ENCODE assay signal across 24 cellular contexts in genomic region chr3:142088522-142088921, GRCh38.
A peak's percentile ranks its signal among the peaks of the same experiment; 100 is the strongest.
DNase-seq lines count a peak whose midpoint lies in the region; FAIRE-seq and TF ChIP-seq lines count a peak whose summit lies in the region.
"Had no signal": no experiment of that assay in that cellular context is flagged by ENCODE, and none has a peak within 500 bp of the region (broad histone marks: within the 10 kb centered on the region; RNA-seq: fewer than 3 reads in every experiment).

No MANE protein-coding gene starts in this region.

- dilution Hi-C loops in keratinocyte (cut with MboI; ENCODE audit: extremely low pct_ligation_motif_present, low sequenced_read_pairs): no loop called here

- H3K27me3 Mint-ChIP-seq in HFFc6 (ENCODE audit: insufficient read depth): no peaks in the 10 kb centered on the region
- H3K27me3 Mint-ChIP-seq: activated T-cell treated with anti-CD3 and anti-CD28 coated beads, Interleukin-2, amount 50 U/mL, for 24 hours; CD4-positive, CD25-positive, alpha-beta regulatory T cell; natural killer cell treated with Interleukin-12 subunit alpha and Interleukin-12 subunit beta and Interleukin-15 and Interleukin-18, amount 100 ng/mL, for 72 hours; stimulated activated memory B cell treated with anti-CD40 and anti-IgM and Interleukin-4, amounts not matched to agents 10 μg/mL and 1 μg/mL and 100 μg/mL, for 72 hours had no signal

- H3K9me3 ChIP-seq in adipocyte (ENCODE audit: control insufficient read depth, low read length) (peaks cover 2% of the 10 kb centered on the region), keratinocyte (ENCODE audit: control insufficient read depth, low read depth, low read length) (no peaks in the 10 kb centered on the region)
- H3K9me3 ChIP-seq: prostate gland had no signal

- H3K27me3 ChIP-seq in ACC112 (ENCODE audit: insufficient read depth, low read length): no peaks in the 10 kb centered on the region
- no peaks in the 10 kb centered on the region for H3K27me3 ChIP-seq in adipocyte (replicated peaks; ENCODE audit: control insufficient read depth, insufficient read depth, low read length)
- H3K27me3 ChIP-seq in keratinocyte (ENCODE audit: control insufficient read depth, extremely low read depth, insufficient read depth, low read length): no peaks in the 10 kb centered on the region
- H3K27me3 ChIP-seq: brain microvascular endothelial cell, transverse colon had no signal

- H3K79me2 ChIP-seq in ACC112 (ENCODE audit: control insufficient read depth, insufficient read depth, low read length, unreplicated experiment) (no peaks in the 10 kb centered on the region), keratinocyte (ENCODE audit: control insufficient read depth, insufficient read depth, low read length) (no peaks in the 10 kb centered on the region)

- H3K27ac Mint-ChIP-seq in HFFc6: peak overlapping the region; percentile 86
- H3K27ac Mint-ChIP-seq: activated T-cell treated with anti-CD3 and anti-CD28 coated beads, Interleukin-2, amount 50 U/mL, for 24 hours; CD4-positive, CD25-positive, alpha-beta regulatory T cell; stimulated activated memory B cell treated with anti-CD40 and anti-IgM and Interleukin-4, amounts not matched to agents 10 μg/mL and 1 μg/mL and 100 μg/mL, for 72 hours had no signal

- H3K4me1 ChIP-seq in ACC112 (ENCODE audit: control insufficient read depth, insufficient read depth, low read length, unreplicated experiment) (peaks cover 18% of the 10 kb centered on the region), adipocyte (ENCODE audit: control insufficient read depth, insufficient read depth, low read length) (peaks cover 5% of the 10 kb centered on the region), keratinocyte (ENCODE audit: control insufficient read depth, extremely low read depth, insufficient read depth, low read length) (peaks cover 16% of the 10 kb centered on the region)
- H3K4me1 ChIP-seq: prostate gland had no signal

- no peak overlapping the region for H3K4me3 Mint-ChIP-seq in HFFc6
- H3K4me3 Mint-ChIP-seq: activated T-cell treated with anti-CD3 and anti-CD28 coated beads, Interleukin-2, amount 50 U/mL, for 24 hours; CD4-positive, CD25-positive, alpha-beta regulatory T cell; natural killer cell treated with Interleukin-12 subunit alpha and Interleukin-12 subunit beta and Interleukin-15 and Interleukin-18, amount 100 ng/mL, for 72 hours; stimulated activated memory B cell treated with anti-CD40 and anti-IgM and Interleukin-4, amounts not matched to agents 10 μg/mL and 1 μg/mL and 100 μg/mL, for 72 hours had no signal

- no peaks in the 10 kb centered on the region for H3K9me1 ChIP-seq in keratinocyte (ENCODE audit: control insufficient read depth, extremely low read depth, insufficient read depth, low read length)

- H3K9me3 Mint-ChIP-seq in HFFc6: no peaks in the 10 kb centered on the region; the same call in 1 of the 2 replicates
- H3K9me3 Mint-ChIP-seq: natural killer cell treated with Interleukin-12 subunit alpha and Interleukin-12 subunit beta and Interleukin-15 and Interleukin-18, amount 100 ng/mL, for 72 hours; stimulated activated memory B cell treated with anti-CD40 and anti-IgM and Interleukin-4, amounts not matched to agents 10 μg/mL and 1 μg/mL and 100 μg/mL, for 72 hours had no signal

- peak overlapping the region; percentile 35; the same call in 1 of the 2 replicates for H3K27ac ChIP-seq in ACC112 (ENCODE audit: low read depth, low read length)
- H3K27ac ChIP-seq in keratinocyte (ENCODE audit: control insufficient read depth, insufficient read depth, low read length): peak overlapping the region; percentile 33
- H3K27ac ChIP-seq: brain microvascular endothelial cell, prostate gland, transverse colon had no signal

- H3K4me3 ChIP-seq in ACC112 (ENCODE audit: low read depth, low read length) (no peak overlapping the region), adipocyte (ENCODE audit: low read length) (no peak overlapping the region), keratinocyte (ENCODE audit: control insufficient read depth in 2 of 3, extremely low read depth in 1 of 3, insufficient read depth in 2 of 3, low read depth in 1 of 3, low read length in 3 of 3) (no peak overlapping the region)
- H3K4me3 ChIP-seq: prostate gland, transverse colon had no signal

- no peak overlapping the region for H3K9ac ChIP-seq in adipocyte (ENCODE audit: low read length)
- H3K9ac ChIP-seq in keratinocyte (ENCODE audit: control insufficient read depth, extremely low read depth, insufficient read depth, low read length): no peak overlapping the region

- TF ChIP-seq CTCF in HFFc6 (IDR thresholded peaks at IDR 0.05): no peak
- TF ChIP-seq CTCF in keratinocyte (optimal IDR thresholded peaks at IDR 0.05 in 1 of 3, IDR thresholded peaks at IDR 0.05 in 1 of 3, conservative IDR thresholded peaks at IDR 0.05 in 1 of 3; ENCODE audit: extremely low read depth in 1 of 3, insufficient read depth in 2 of 3, low read length in 3 of 3): no peak

- no peak for FAIRE-seq in keratinocyte (lab: Jason Lieb, UNC)

- no peak overlapping the region for H2AFZ ChIP-seq in ACC112 (ENCODE audit: low read length, unreplicated experiment)
- H2AFZ ChIP-seq in keratinocyte (ENCODE audit: control insufficient read depth, low read length): no peak overlapping the region

- H4K20me1 ChIP-seq in keratinocyte (ENCODE audit: control insufficient read depth, extremely low read depth, insufficient read depth, low read length): no peaks in the 10 kb centered on the region

- H3K36me3 ChIP-seq in ACC112 (ENCODE audit: insufficient read depth, low read length) (no peaks in the 10 kb centered on the region; the same call in 1 of the 2 replicates), adipocyte (ENCODE audit: control insufficient read depth, insufficient read depth, low read length, severe bottlenecking) (no peaks in the 10 kb centered on the region), keratinocyte (ENCODE audit: control insufficient read depth in 2 of 2, extremely low read depth in 1 of 2, insufficient read depth in 2 of 2, low read length in 2 of 2) (no peaks in the 10 kb centered on the region)
- H3K36me3 ChIP-seq: brain microvascular endothelial cell, prostate gland, transverse colon had no signal

- H3K36me3 Mint-ChIP-seq in HFFc6 (ENCODE audit: low read depth): 0 out of 2 replicates have a peak, but pooled peaks cover 4% of the 10 kb centered on the region
- H3K36me3 Mint-ChIP-seq: natural killer cell treated with Interleukin-12 subunit alpha and Interleukin-12 subunit beta and Interleukin-15 and Interleukin-18, amount 100 ng/mL, for 72 hours had no signal

- H3K4me1 Mint-ChIP-seq in HFFc6 (ENCODE audit: low read depth): peaks cover 36% of the 10 kb centered on the region
- H3K4me1 Mint-ChIP-seq: CD4-positive, CD25-positive, alpha-beta regulatory T cell; stimulated activated memory B cell treated with anti-CD40 and anti-IgM and Interleukin-4, amounts not matched to agents 10 μg/mL and 1 μg/mL and 100 μg/mL, for 72 hours had no signal

- H3K4me2 ChIP-seq in keratinocyte (ENCODE audit: control insufficient read depth, extremely low read depth, insufficient read depth, low read depth, low read length): no peak overlapping the region

- DNase-seq in HFFc6 (peak; percentile 5), adipocyte (ENCODE audit: low read depth) (peak; percentile 1), keratinocyte (ENCODE audit: low read depth, low spot score) (peak; percentile 7), medulla oblongata (ENCODE audit: extremely low spot score) (no peak), foreskin melanocyte (no peak), activated T-cell treated with anti-CD3 and anti-CD28 coated beads for 4 hours (no peak)
- DNase-seq in activated CD8-positive, alpha-beta memory T cell treated with anti-CD3 and anti-CD28 coated beads, Interleukin-2, amount 50 U/mL, for 4 hours: no peak
- DNase-seq: activated CD4-positive, alpha-beta T cell treated with anti-CD3 and anti-CD28 coated beads, Interleukin-2, amount 50 U/mL, for 4 hours; activated naive CD4-positive, alpha-beta T cell treated with anti-CD3 and anti-CD28 coated beads, Interleukin-2, amount 50 U/mL, for 16 hours; activated T-cell treated with anti-CD3 and anti-CD28 coated beads, Interleukin-2, amount 50 U/mL, for 24 hours; brain microvascular endothelial cell; CD4-positive, CD25-positive, alpha-beta regulatory T cell; dermis blood vessel endothelial cell; erythroblast; Karpas-422; NCI-H1417 treated with DMSO at 0.1 percent for 48 hours; NCI-H2171; NCI-H748 treated with DMSO at 0.1 percent for 48 hours; stimulated activated CD4-positive, alpha-beta T cell treated with anti-CD3 and anti-CD28 coated beads, Interleukin-12 subunit alpha, Interleukin-12 subunit beta, amount 100 ng/mL, for 4 hours; transverse colon had no signal

Comparison
In these comparisons a context has a peak if more than half of its experiments do, and no peak if none do; other contexts are left out.
1. DNase-seq: peak in HFFc6 (single experiment), adipocyte (single experiment) and keratinocyte (single experiment); none in activated CD8-positive, alpha-beta memory T cell treated with anti-CD3 and anti-CD28 coated beads, Interleukin-2, amount 50 U/mL, for 4 hours (single experiment), medulla oblongata (single experiment), foreskin melanocyte (single experiment) and activated T-cell treated with anti-CD3 and anti-CD28 coated beads for 4 hours (single experiment).